In the genomic region with DNA sequence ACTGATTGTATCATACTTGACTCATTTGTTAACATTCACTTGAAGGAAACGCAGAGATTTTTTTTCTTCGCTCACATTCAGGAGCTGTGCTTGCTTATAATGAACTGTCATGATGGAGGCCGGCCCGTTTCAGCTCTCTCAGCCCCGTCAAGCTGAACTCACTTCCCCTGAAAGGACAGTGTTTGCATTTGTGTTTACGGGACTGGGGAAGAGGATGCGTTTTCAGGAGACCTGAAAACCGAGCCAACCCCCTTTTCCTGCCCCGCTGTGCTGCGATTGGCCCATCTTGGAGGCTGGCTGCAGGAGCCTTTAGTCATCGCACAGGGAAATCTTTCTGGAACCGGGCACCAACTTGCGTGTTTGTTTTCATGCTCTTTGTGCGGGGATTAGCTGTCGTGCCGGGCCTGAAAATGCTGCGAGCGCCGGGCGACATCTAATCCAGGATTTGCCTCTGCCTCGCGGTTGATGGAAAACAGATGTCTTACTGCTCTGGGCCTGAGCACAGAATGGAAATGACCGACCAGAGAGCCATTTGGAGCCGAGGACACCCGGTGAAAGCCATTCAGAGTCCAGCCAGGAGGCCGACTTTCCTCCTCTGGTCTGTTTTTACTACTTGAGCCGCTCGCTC, we compare ENCODE assay signal across 8 cellular contexts. TPM values are rescaled to one million over a fixed set of nuclear protein-coding genes. Genes with fewer than 3 reads are reported as not detected.
A peak's percentile ranks its signal among the peaks of the same experiment; 100 is the strongest.
DNase-seq lines count a peak whose midpoint lies in the region; ATAC-seq and TF ChIP-seq lines count a peak whose summit lies in the region.

No MANE protein-coding gene starts in this region.

- peaks cover 0 to 5% (median 0%) of the 10 kb centered on the region in 3 donors for H3K9me3 Mint-ChIP-seq in IgD-negative memory B cell
- H3K9me3 Mint-ChIP-seq in activated CD4-positive, alpha-beta T cell treated with anti-CD3 and anti-CD28 coated beads, Interleukin-2, amount 10 ng/mL, durations not matched to agents 7 days and 5 days = peaks cover 5% of the 10 kb centered on the region
- H3K9me3 Mint-ChIP-seq in endodermal cell = peaks cover 11% of the 10 kb centered on the region
- peaks cover 7 to 8% of the 10 kb centered on the region in 2 donors for H3K9me3 Mint-ChIP-seq in stimulated activated naive CD8-positive, alpha-beta T cell treated with anti-CD3 and anti-CD28 coated beads, Interleukin-15, amount 100 ng/mL, for 72 hours

- ATAC-seq in GM21515 (IDR thresholded peaks at IDR 0.05; ENCODE audit: unreplicated experiment) (peak; percentile 38), lung (ENCODE audit: insufficient read depth, low FRiP score) (no peak)
- ATAC-seq in stimulated activated naive CD8-positive, alpha-beta T cell treated with anti-CD3 and anti-CD28 coated beads, Interleukin-15, amount 100 ng/mL, for 72 hours = peak; percentile 74

- H3K4me3 ChIP-seq in endodermal cell (ENCODE audit: low read length) = peak overlapping the region; percentile 80
- peak overlapping the region; percentile 53 for H3K4me3 ChIP-seq in lung

- 3 to 5% methylated on average over 23 to 28 of the region's 28 CpGs for WGBS in endodermal cell (ENCODE audit: insufficient coverage in 1 of 2, insufficient read length in 1 of 2), 2 experiments
- WGBS in lung, 2 donors = 5 to 15% methylated on average over 28 of the region's 28 CpGs

- peaks cover 18% of the 10 kb centered on the region for H3K36me3 ChIP-seq in endodermal cell (ENCODE audit: control insufficient read depth, insufficient read depth, low read length)
- H3K36me3 ChIP-seq in lung (ENCODE audit: control insufficient read depth in 2 of 2, insufficient read depth in 2 of 2, low read length in 2 of 2) = no peaks in the 10 kb centered on the region

- H3K27ac Mint-ChIP-seq in IgD-negative memory B cell (peak overlapping the region; percentile 52 to 97 (median 59)), endodermal cell (peak overlapping the region; percentile 82)
- peak overlapping the region; percentile 42 for H3K27ac Mint-ChIP-seq in activated CD4-positive, alpha-beta T cell treated with anti-CD3 and anti-CD28 coated beads, Interleukin-2, amount 10 ng/mL, durations not matched to agents 7 days and 5 days
- H3K27ac Mint-ChIP-seq in stimulated activated naive CD8-positive, alpha-beta T cell treated with anti-CD3 and anti-CD28 coated beads, Interleukin-15, amount 100 ng/mL, for 72 hours = peak overlapping the region in 1 of 2 donors; percentile 27

- H3K36me3 Mint-ChIP-seq in IgD-negative memory B cell (peaks cover 3% of the 10 kb centered on the region), endodermal cell (ENCODE audit: low read depth) (peaks cover 29% of the 10 kb centered on the region)
- peaks cover 10% of the 10 kb centered on the region for H3K36me3 Mint-ChIP-seq in activated CD4-positive, alpha-beta T cell treated with anti-CD3 and anti-CD28 coated beads, Interleukin-2, amount 10 ng/mL, durations not matched to agents 7 days and 5 days (ENCODE audit: low read depth)

- peaks cover 9% of the 10 kb centered on the region for H3K4me1 ChIP-seq in endodermal cell (ENCODE audit: control insufficient read depth, insufficient read depth, low read length)
- peaks cover 0 to 8% of the 10 kb centered on the region in 2 donors for H3K4me1 ChIP-seq in lung (ENCODE audit: control insufficient read depth in 2 of 2, insufficient read depth in 2 of 2, low read length in 2 of 2)

- H3K4me1 Mint-ChIP-seq in IgD-negative memory B cell (peaks cover 14 to 17% (median 17%) of the 10 kb centered on the region in 3 donors), endodermal cell (peaks cover 32% of the 10 kb centered on the region)
- H3K4me1 Mint-ChIP-seq in activated CD4-positive, alpha-beta T cell treated with anti-CD3 and anti-CD28 coated beads, Interleukin-2, amount 10 ng/mL, durations not matched to agents 7 days and 5 days = peaks cover 33% of the 10 kb centered on the region
- H3K4me1 Mint-ChIP-seq in stimulated activated naive CD8-positive, alpha-beta T cell treated with anti-CD3 and anti-CD28 coated beads, Interleukin-15, amount 100 ng/mL, for 72 hours = peaks cover 51% of the 10 kb centered on the region

- H3K27me3 Mint-ChIP-seq in IgD-negative memory B cell (peaks cover 8% of the 10 kb centered on the region), endodermal cell (ENCODE audit: insufficient read depth) (peaks cover 55% of the 10 kb centered on the region)
- peaks cover 51% of the 10 kb centered on the region for H3K27me3 Mint-ChIP-seq in activated CD4-positive, alpha-beta T cell treated with anti-CD3 and anti-CD28 coated beads, Interleukin-2, amount 10 ng/mL, durations not matched to agents 7 days and 5 days
- H3K27me3 Mint-ChIP-seq in stimulated activated naive CD8-positive, alpha-beta T cell treated with anti-CD3 and anti-CD28 coated beads, Interleukin-15, amount 100 ng/mL, for 72 hours = peaks cover 24% of the 10 kb centered on the region

- no peak for TF ChIP-seq CTCF in endodermal cell (conservative IDR thresholded peaks at IDR 0.05)
- TF ChIP-seq CTCF in lung (IDR thresholded peaks at IDR 0.05; ENCODE audit: control extremely low read depth, extremely low read depth) = no peak

- H3K4me3 Mint-ChIP-seq in IgD-negative memory B cell (peak overlapping the region; percentile 87 to 98 (median 96)), endodermal cell (peak overlapping the region; percentile 64)
- peak overlapping the region; percentile 75 for H3K4me3 Mint-ChIP-seq in activated CD4-positive, alpha-beta T cell treated with anti-CD3 and anti-CD28 coated beads, Interleukin-2, amount 10 ng/mL, durations not matched to agents 7 days and 5 days
- peak overlapping the region; percentile 86 to 87 for H3K4me3 Mint-ChIP-seq in stimulated activated naive CD8-positive, alpha-beta T cell treated with anti-CD3 and anti-CD28 coated beads, Interleukin-15, amount 100 ng/mL, for 72 hours

- peak overlapping the region; percentile 45 for H3K9ac ChIP-seq in endodermal cell (ENCODE audit: extremely low read depth, low read length, poor library complexity, severe bottlenecking)

- H3K27ac ChIP-seq in endodermal cell (ENCODE audit: low read depth, low read length) (peak overlapping the region; percentile 80), lung (ENCODE audit: low read depth in 1 of 2, low read length in 1 of 2) (peak overlapping the region; percentile 94 to 95)

- H3K27me3 ChIP-seq in endodermal cell (ENCODE audit: control insufficient read depth, insufficient read depth, low read length, poor library complexity, severe bottlenecking) (no peaks in the 10 kb centered on the region), lung (ENCODE audit: control insufficient read depth, insufficient read depth) (no peaks in the 10 kb centered on the region)

- POLR2A ChIA-PET in activated CD4-positive, alpha-beta T cell treated with anti-CD3 and anti-CD28 coated beads, Interleukin-2, amount 10 ng/mL, durations not matched to agents 7 days and 5 days (lab: Charles Lee) = no interaction called here

- H3K9me3 ChIP-seq in endodermal cell (ENCODE audit: control insufficient read depth, low read length) (peaks cover 17% of the 10 kb centered on the region), lung (ENCODE audit: control insufficient read depth in 2 of 2, insufficient read depth in 1 of 2, low read length in 1 of 2) (no peaks in the 10 kb centered on the region)

- DNase-seq in DMS114 treated with DMSO at 0.1 percent for 48 hours (lab: John Stamatoyannopoulos, UW; ENCODE audit: unreplicated experiment) (peak; percentile 17), endodermal cell (peak; percentile 88), lung (ENCODE audit: low spot score) (no peak), KG1 (lab: John Stamatoyannopoulos, UW) (no peak)
- DNase-seq in activated CD4-positive, alpha-beta T cell treated with anti-CD3 and anti-CD28 coated beads, Interleukin-2, amount 10 ng/mL, durations not matched to agents 7 days and 5 days = peak; percentile 11
- DNase-seq in stimulated activated naive CD8-positive, alpha-beta T cell treated with anti-CD3 and anti-CD28 coated beads, Interleukin-15, amount 100 ng/mL, for 72 hours = peak; percentile 16 to 19

- CTCF ChIA-PET in activated CD4-positive, alpha-beta T cell treated with anti-CD3 and anti-CD28 coated beads, Interleukin-2, amount 10 ng/mL, durations not matched to agents 7 days and 5 days (lab: Charles Lee) = interaction anchor here (1.2 kb wide), 1 partner anchor 10 kb away, joined by 4 read pairs; no protein-coding TSS in a partner anchor

RNA-seq across cellular contexts. Expression of gene TRIM2, which starts 18.0 kb away (rescaled TPM):
- polyA plus RNA-seq in IgD-negative memory B cell = 2.2 TPM
- total RNA-seq in activated CD4-positive, alpha-beta T cell treated with anti-CD3 and anti-CD28 coated beads, Interleukin-2, amount 10 ng/mL, durations not matched to agents 7 days and 5 days = under 1 TPM; 0.20 to 0.44 TPM
- 10 to 100 TPM; 31.8 to 56.1 TPM for total RNA-seq in endodermal cell
- 83.8 TPM for polyA plus RNA-seq in endodermal cell (2013, experiment 1 of 2)
- polyA plus RNA-seq in endodermal cell (2013, experiment 2 of 2) = 72.7 TPM
- 10 to 100 TPM; 65.0 to 74.0 TPM for total RNA-seq in lung
- 10 to 100 TPM in 1 of 2 donors, 1 to 10 TPM in 1; 9.1 to 11.2 TPM for polyA plus RNA-seq in lung

Comparison
In these comparisons a context has a peak if more than half of its experiments do, and no peak if none do; other contexts are left out.
1. DNase-seq: peak in DMS114 treated with DMSO at 0.1 percent for 48 hours (single experiment), activated CD4-positive, alpha-beta T cell treated with anti-CD3 and anti-CD28 coated beads, Interleukin-2, amount 10 ng/mL, durations not matched to agents 7 days and 5 days (single experiment), endodermal cell (single experiment) and stimulated activated naive CD8-positive, alpha-beta T cell treated with anti-CD3 and anti-CD28 coated beads, Interleukin-15, amount 100 ng/mL, for 72 hours (2 of 2); none in lung (single experiment) and KG1 (single experiment).
2. RNA of gene TRIM2, which starts 18.0 kb away (total RNA-seq): 65.0 to 74.0 TPM in lung and 31.8 to 56.1 TPM in endodermal cell; 0.20 to 0.44 TPM in activated CD4-positive, alpha-beta T cell treated with anti-CD3 and anti-CD28 coated beads, Interleukin-2, amount 10 ng/mL, durations not matched to agents 7 days and 5 days; every median in the first group is over 10 times any median in the second.
3. Peak in every context shown above with its lines, with median percentiles within 50 percentile points of each other: H3K4me3 Mint-ChIP-seq.